8 cellular contexts compared by ENCODE assay signal in the genomic region with DNA sequence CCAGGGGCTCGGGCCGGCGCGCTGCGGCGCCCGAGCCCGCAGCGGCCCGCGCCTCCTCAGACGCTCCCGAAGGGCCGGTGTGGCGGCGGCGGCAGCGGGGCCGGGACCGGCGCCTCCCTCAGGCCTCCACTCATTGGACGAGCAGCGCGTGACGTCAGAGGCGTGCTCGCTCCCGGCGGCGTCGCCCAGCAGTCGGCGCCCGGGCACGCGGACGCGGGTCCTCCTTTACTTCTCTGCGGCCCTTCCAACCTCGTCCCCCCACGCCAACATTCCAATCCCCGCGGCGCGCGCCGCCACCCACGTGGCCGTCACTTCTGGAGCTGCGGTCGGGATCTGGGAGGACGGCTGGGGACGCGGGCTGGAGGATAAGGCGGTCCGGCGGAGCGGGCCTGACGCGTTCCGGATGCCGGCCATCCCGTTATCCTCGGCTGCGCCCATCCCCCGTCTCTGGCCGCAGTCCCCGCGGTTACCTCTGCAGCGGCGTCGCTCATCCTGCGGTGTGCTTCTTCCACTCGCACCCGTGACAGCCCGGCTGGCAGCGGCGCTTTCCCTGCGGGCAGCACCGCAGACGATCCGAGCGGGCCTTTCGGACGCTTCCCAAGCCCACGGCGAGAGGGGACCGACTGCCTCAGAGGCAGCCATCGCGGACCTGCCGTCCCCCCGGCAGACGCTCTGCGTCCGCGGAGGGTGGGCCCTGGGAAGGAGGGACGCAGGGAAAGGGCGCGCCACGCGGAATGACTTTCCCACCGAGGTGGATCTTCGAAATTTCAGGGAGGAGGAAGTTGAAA. TPM values are rescaled to one million over a fixed set of nuclear protein-coding genes. Genes with fewer than 3 reads are reported as not detected.
DNase-seq lines count a peak whose midpoint lies in the region; ATAC-seq, FAIRE-seq and TF ChIP-seq lines count a peak whose summit lies in the region.

Gene PDZD8 (minus strand): TSS at position 81 of the 788 bp plus-strand sequence. CDS start 213 bp downstream, outside the sequence.

- CTCF ChIA-PET in WTC11 (lab: Charles Lee): interaction anchor here (0.5 kb wide), 1 partner anchor 1118 kb away, joined by 3 read pairs; no protein-coding TSS in a partner anchor

- no peaks in the 10 kb centered on the region for H3K9me3 ChIP-seq in smooth muscle cell (replicated peaks; ENCODE audit: low read depth)

- FAIRE-seq in bronchial epithelial cell (lab: Jason Lieb, UNC): no peak

- H3K4me1 ChIP-seq in smooth muscle cell (ENCODE audit: low read depth): peaks cover 15% of the 10 kb centered on the region

- peak within 1 kb of the TSS; percentile 97 for H3K4me2 ChIP-seq in smooth muscle cell

- ATAC-seq in GM18870 (IDR thresholded peaks at IDR 0.05; ENCODE audit: unreplicated experiment): peak; percentile 56
- peak; percentile 82 for ATAC-seq in HG03108 (IDR thresholded peaks at IDR 0.05; ENCODE audit: unreplicated experiment)
- ATAC-seq in WTC11: peak; percentile 84

- H3K27ac Mint-ChIP-seq in WTC11: peak within 1 kb of the TSS; percentile 41; the same call in 1 of the 2 replicates

- peaks cover 35% of the 10 kb centered on the region for H3K4me1 Mint-ChIP-seq in WTC11

- H3K27me3 Mint-ChIP-seq in WTC11 (ENCODE audit: low read depth): peaks cover 50% of the 10 kb centered on the region

- in situ Hi-C loops in ACHN (cut with HindIII; ENCODE audit: low pct_ligation_motif_present, low pct_unique_long_range_greater_than_20kb, low sequenced_read_pairs): no loop called here

- peaks cover 44% of the 10 kb centered on the region for H3K79me2 ChIP-seq in smooth muscle cell (ENCODE audit: low read depth)

- H3K9me3 Mint-ChIP-seq in WTC11: no peaks in the 10 kb centered on the region

- peak within 1 kb of the TSS; percentile 95 for H2AFZ ChIP-seq in smooth muscle cell (ENCODE audit: low read depth)

- 1% methylated on average over 86 of the region's 103 CpGs for WGBS in smooth muscle cell (ENCODE audit: low lambda C conversion rate)

- peak within 1 kb of the TSS; percentile 86 for H3K4me3 ChIP-seq in bronchial epithelial cell (ENCODE audit: low read depth, low read length)
- peak within 1 kb of the TSS; percentile 91 for H3K4me3 ChIP-seq in smooth muscle cell

- peaks cover 2% of the 10 kb centered on the region; the same call in 1 of the 2 replicates for H3K36me3 Mint-ChIP-seq in WTC11

- H3K27ac ChIP-seq in smooth muscle cell (ENCODE audit: low read depth): peak within 1 kb of the TSS; percentile 90

- H3K27me3 ChIP-seq in bronchial epithelial cell (ENCODE audit: control insufficient read depth, insufficient read depth, low read length) (no peaks in the 10 kb centered on the region), smooth muscle cell (ENCODE audit: low read depth) (peaks cover 35% of the 10 kb centered on the region)

- H3K9ac ChIP-seq in smooth muscle cell (ENCODE audit: low read depth): peak within 1 kb of the TSS; percentile 84

- no peak for TF ChIP-seq CTCF in WTC11 (IDR thresholded peaks at IDR 0.05)
- TF ChIP-seq CTCF in bronchial epithelial cell (IDR thresholded peaks at IDR 0.05; ENCODE audit: insufficient read depth, low read length, severe bottlenecking): no peak
- no peak for TF ChIP-seq CTCF in smooth muscle cell (IDR thresholded peaks at IDR 0.05; ENCODE audit: borderline replicate concordance, insufficient read depth, poor library complexity, severe bottlenecking)

- H4K20me1 ChIP-seq in smooth muscle cell (ENCODE audit: low read depth): peaks cover 42% of the 10 kb centered on the region

- DNase-seq in ACHN: peak; percentile 93
- DNase-seq in NCI-H226: peak; percentile 83
- peak; percentile 92 for DNase-seq in WTC11 (ENCODE audit: low spot score)
- peak; percentile 73 for DNase-seq in bronchial epithelial cell (ENCODE audit: low read depth)
- DNase-seq in iPS-NIHi11 (ENCODE audit: low spot score): peak; percentile 97
- peak; percentile 76 for DNase-seq in smooth muscle cell (lab: John Stamatoyannopoulos, UW; ENCODE audit: unreplicated experiment)

- no peaks in the 10 kb centered on the region for H3K36me3 ChIP-seq in bronchial epithelial cell (ENCODE audit: control insufficient read depth, insufficient read depth, low read length)
- no peaks in the 10 kb centered on the region for H3K36me3 ChIP-seq in smooth muscle cell (ENCODE audit: low read depth)

- POLR2A ChIA-PET in WTC11 (lab: Charles Lee): no interaction called here

- peak within 1 kb of the TSS; percentile 93 for H3K4me3 Mint-ChIP-seq in WTC11

- H3F3A ChIP-seq in smooth muscle cell (ENCODE audit: low read depth): no peaks in the 10 kb centered on the region

TF ChIP-seq in WTC11, 78 proteins besides CTCF, POLR2A, EP300 and RAD21 (continues in another document):
- no peak for TF ChIP-seq NFATC4 (CRISPR knock-in tag; IDR thresholded peaks at IDR 0.05)
- TF ChIP-seq NR1H2 (CRISPR knock-in tag; IDR thresholded peaks at IDR 0.05): no peak
- TF ChIP-seq ZMAT4 (CRISPR knock-in tag; IDR thresholded peaks at IDR 0.05): no peak
- peak; percentile 72; the same call in 1 of the 2 replicates for TF ChIP-seq ARID4B (CRISPR knock-in tag; IDR thresholded peaks at IDR 0.05; ENCODE audit: borderline replicate concordance)
- no peak for TF ChIP-seq SMAD4 (CRISPR knock-in tag; IDR thresholded peaks at IDR 0.05)
- TF ChIP-seq, protein P1, sequence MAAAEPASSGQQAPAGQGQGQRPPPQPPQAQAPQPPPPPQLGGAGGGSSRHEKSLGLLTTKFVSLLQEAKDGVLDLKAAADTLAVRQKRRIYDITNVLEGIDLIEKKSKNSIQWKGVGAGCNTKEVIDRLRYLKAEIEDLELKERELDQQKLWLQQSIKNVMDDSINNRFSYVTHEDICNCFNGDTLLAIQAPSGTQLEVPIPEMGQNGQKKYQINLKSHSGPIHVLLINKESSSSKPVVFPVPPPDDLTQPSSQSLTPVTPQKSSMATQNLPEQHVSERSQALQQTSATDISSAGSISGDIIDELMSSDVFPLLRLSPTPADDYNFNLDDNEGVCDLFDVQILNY (CRISPR knock-in tag; IDR thresholded peaks at IDR 0.05): peak; percentile 36; the same call in 1 of the 2 replicates
- TF ChIP-seq NFE2L1 (CRISPR knock-in tag; IDR thresholded peaks at IDR 0.05): no peak
- no peak; the same call in 1 of the 2 replicates for TF ChIP-seq TEAD4 (CRISPR knock-in tag; IDR thresholded peaks at IDR 0.05)
- TF ChIP-seq ZBTB43 (CRISPR knock-in tag; IDR thresholded peaks at IDR 0.05): 0 out of 2 replicates have a peak, but pooled peaks have one; percentile 8
- TF ChIP-seq ZNF396 (CRISPR knock-in tag; IDR thresholded peaks at IDR 0.05; ENCODE audit: borderline replicate concordance): no peak
- TF ChIP-seq ELF4 (CRISPR knock-in tag; IDR thresholded peaks at IDR 0.05; ENCODE audit: low read depth): no peak
- TF ChIP-seq ZNF232 (CRISPR knock-in tag; IDR thresholded peaks at IDR 0.05): peak; percentile 73

RNA-seq across cellular contexts. Expression of gene PDZD8, which starts in this region (rescaled TPM):
- total RNA-seq in WTC11 (2021) (41.8 to 52.7 TPM (median 43.3 TPM) in 3 replicates), bronchial epithelial cell (20.3 and 27.9 TPM in 2 replicates), smooth muscle cell (20.5 and 22.1 TPM in 2 replicates)
- polyA plus RNA-seq in smooth muscle cell: 5.2 and 6.3 TPM in 2 replicates

Comparison
In these comparisons a context has a peak if more than half of its experiments do, and no peak if none do; other contexts are left out.
1. Peak in every context shown above with its lines: DNase-seq, ATAC-seq, H3K4me3 ChIP-seq and H3K27ac ChIP-seq.